1 cellular context compared by ENCODE assay signal in the genomic region with DNA sequence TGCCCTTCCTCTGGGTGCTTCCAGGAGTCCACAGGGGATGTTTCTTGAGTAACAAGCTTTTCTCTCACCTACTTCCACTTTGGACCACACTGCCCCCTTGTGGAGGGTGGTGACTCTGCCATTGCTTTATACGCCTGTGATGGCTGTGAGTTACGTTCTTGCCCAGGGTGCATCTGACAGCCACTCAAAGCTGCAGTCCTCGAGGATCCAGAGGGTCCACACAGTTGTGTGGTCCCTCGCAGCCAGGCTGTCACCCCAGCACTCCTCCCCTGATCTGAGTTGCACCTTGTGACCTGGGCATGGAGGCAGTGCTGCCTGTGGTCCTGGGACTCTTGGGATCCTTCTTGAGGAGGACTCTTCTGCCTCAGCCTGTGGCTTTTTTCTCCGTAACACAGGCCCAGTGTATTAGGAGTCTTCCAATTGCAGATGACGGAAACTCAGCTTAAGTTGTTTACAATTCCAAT.
TF ChIP-seq lines count a peak whose summit lies in the region.

No MANE protein-coding gene starts in this region.

TF ChIP-seq in HepG2, 621 proteins besides CTCF, POLR2A, EP300 and RAD21 (continued from another document):
- TF ChIP-seq, protein P1, sequence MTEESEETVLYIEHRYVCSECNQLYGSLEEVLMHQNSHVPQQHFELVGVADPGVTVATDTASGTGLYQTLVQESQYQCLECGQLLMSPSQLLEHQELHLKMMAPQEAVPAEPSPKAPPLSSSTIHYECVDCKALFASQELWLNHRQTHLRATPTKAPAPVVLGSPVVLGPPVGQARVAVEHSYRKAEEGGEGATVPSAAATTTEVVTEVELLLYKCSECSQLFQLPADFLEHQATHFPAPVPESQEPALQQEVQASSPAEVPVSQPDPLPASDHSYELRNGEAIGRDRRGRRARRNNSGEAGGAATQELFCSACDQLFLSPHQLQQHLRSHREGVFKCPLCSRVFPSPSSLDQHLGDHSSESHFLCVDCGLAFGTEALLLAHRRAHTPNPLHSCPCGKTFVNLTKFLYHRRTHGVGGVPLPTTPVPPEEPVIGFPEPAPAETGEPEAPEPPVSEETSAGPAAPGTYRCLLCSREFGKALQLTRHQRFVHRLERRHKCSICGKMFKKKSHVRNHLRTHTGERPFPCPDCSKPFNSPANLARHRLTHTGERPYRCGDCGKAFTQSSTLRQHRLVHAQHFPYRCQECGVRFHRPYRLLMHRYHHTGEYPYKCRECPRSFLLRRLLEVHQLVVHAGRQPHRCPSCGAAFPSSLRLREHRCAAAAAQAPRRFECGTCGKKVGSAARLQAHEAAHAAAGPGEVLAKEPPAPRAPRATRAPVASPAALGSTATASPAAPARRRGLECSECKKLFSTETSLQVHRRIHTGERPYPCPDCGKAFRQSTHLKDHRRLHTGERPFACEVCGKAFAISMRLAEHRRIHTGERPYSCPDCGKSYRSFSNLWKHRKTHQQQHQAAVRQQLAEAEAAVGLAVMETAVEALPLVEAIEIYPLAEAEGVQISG (CRISPR knock-in tag; IDR thresholded peaks at IDR 0.05) = no peak
- TF ChIP-seq ZNF30 (CRISPR knock-in tag; IDR thresholded peaks at IDR 0.05) = no peak
- TF ChIP-seq ZNF614 (CRISPR knock-in tag; IDR thresholded peaks at IDR 0.05; ENCODE audit: borderline replicate concordance) = 0 out of 2 replicates have a peak, but pooled peaks have one; percentile 45
- TF ChIP-seq CEBPG (CRISPR knock-in tag; IDR thresholded peaks at IDR 0.05) = peak; percentile 32; the same call in 1 of the 2 replicates
- TF ChIP-seq, protein P2, sequence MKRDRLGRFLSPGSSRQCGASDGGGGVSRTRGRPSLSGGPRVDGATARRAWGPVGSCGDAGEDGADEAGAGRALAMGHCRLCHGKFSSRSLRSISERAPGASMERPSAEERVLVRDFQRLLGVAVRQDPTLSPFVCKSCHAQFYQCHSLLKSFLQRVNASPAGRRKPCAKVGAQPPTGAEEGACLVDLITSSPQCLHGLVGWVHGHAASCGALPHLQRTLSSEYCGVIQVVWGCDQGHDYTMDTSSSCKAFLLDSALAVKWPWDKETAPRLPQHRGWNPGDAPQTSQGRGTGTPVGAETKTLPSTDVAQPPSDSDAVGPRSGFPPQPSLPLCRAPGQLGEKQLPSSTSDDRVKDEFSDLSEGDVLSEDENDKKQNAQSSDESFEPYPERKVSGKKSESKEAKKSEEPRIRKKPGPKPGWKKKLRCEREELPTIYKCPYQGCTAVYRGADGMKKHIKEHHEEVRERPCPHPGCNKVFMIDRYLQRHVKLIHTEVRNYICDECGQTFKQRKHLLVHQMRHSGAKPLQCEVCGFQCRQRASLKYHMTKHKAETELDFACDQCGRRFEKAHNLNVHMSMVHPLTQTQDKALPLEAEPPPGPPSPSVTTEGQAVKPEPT (CRISPR knock-in tag; IDR thresholded peaks at IDR 0.05; ENCODE audit: low read depth) = no peak
- TF ChIP-seq SRF (IDR thresholded peaks at IDR 0.05; ENCODE audit: low read depth, low read length) = no peak
- TF ChIP-seq, protein P3, sequence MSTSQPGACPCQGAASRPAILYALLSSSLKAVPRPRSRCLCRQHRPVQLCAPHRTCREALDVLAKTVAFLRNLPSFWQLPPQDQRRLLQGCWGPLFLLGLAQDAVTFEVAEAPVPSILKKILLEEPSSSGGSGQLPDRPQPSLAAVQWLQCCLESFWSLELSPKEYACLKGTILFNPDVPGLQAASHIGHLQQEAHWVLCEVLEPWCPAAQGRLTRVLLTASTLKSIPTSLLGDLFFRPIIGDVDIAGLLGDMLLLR (CRISPR knock-in tag; IDR thresholded peaks at IDR 0.05) = no peak
- no peak for TF ChIP-seq ZNF235 (CRISPR knock-in tag; IDR thresholded peaks at IDR 0.05; ENCODE audit: borderline replicate concordance)
- TF ChIP-seq, protein P4, sequence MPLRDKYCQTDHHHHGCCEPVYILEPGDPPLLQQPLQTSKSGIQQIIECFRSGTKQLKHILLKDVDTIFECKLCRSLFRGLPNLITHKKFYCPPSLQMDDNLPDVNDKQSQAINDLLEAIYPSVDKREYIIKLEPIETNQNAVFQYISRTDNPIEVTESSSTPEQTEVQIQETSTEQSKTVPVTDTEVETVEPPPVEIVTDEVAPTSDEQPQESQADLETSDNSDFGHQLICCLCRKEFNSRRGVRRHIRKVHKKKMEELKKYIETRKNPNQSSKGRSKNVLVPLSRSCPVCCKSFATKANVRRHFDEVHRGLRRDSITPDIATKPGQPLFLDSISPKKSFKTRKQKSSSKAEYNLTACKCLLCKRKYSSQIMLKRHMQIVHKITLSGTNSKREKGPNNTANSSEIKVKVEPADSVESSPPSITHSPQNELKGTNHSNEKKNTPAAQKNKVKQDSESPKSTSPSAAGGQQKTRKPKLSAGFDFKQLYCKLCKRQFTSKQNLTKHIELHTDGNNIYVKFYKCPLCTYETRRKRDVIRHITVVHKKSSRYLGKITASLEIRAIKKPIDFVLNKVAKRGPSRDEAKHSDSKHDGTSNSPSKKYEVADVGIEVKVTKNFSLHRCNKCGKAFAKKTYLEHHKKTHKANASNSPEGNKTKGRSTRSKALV (CRISPR knock-in tag; IDR thresholded peaks at IDR 0.05) = no peak
- TF ChIP-seq TGIF2 (CRISPR knock-in tag; IDR thresholded peaks at IDR 0.05) = 0 out of 2 replicates have a peak, but pooled peaks have one; percentile 56
- TF ChIP-seq ZBTB21 (CRISPR knock-in tag; IDR thresholded peaks at IDR 0.05) = no peak
- no peak for TF ChIP-seq RFX3 (CRISPR knock-in tag; IDR thresholded peaks at IDR 0.05)
- no peak for TF ChIP-seq ZFP62 (CRISPR knock-in tag; IDR thresholded peaks at IDR 0.05)
- TF ChIP-seq, protein P5, sequence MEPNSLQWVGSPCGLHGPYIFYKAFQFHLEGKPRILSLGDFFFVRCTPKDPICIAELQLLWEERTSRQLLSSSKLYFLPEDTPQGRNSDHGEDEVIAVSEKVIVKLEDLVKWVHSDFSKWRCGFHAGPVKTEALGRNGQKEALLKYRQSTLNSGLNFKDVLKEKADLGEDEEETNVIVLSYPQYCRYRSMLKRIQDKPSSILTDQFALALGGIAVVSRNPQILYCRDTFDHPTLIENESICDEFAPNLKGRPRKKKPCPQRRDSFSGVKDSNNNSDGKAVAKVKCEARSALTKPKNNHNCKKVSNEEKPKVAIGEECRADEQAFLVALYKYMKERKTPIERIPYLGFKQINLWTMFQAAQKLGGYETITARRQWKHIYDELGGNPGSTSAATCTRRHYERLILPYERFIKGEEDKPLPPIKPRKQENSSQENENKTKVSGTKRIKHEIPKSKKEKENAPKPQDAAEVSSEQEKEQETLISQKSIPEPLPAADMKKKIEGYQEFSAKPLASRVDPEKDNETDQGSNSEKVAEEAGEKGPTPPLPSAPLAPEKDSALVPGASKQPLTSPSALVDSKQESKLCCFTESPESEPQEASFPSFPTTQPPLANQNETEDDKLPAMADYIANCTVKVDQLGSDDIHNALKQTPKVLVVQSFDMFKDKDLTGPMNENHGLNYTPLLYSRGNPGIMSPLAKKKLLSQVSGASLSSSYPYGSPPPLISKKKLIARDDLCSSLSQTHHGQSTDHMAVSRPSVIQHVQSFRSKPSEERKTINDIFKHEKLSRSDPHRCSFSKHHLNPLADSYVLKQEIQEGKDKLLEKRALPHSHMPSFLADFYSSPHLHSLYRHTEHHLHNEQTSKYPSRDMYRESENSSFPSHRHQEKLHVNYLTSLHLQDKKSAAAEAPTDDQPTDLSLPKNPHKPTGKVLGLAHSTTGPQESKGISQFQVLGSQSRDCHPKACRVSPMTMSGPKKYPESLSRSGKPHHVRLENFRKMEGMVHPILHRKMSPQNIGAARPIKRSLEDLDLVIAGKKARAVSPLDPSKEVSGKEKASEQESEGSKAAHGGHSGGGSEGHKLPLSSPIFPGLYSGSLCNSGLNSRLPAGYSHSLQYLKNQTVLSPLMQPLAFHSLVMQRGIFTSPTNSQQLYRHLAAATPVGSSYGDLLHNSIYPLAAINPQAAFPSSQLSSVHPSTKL (CRISPR knock-in tag; IDR thresholded peaks at IDR 0.05) = no peak
- TF ChIP-seq, protein P6, sequence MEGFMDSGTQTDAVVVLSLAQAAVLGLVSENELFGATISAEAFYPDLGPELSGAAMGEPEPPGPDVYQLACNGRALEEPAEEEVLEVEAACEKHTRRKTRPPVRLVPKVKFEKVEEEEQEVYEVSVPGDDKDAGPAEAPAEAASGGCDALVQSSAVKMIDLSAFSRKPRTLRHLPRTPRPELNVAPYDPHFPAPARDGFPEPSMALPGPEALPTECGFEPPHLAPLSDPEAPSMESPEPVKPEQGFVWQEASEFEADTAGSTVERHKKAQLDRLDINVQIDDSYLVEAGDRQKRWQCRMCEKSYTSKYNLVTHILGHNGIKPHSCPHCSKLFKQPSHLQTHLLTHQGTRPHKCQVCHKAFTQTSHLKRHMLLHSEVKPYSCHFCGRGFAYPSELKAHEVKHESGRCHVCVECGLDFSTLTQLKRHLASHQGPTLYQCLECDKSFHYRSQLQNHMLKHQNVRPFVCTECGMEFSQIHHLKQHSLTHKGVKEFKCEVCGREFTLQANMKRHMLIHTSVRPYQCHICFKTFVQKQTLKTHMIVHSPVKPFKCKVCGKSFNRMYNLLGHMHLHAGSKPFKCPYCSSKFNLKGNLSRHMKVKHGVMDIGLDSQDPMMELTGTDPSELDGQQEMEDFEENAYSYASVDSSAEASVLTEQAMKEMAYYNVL (CRISPR knock-in tag; IDR thresholded peaks at IDR 0.05; ENCODE audit: borderline replicate concordance) = no peak
- TF ChIP-seq BHLHE40 (IDR thresholded peaks at IDR 0.05; ENCODE audit: low read length) = 0 out of 2 replicates have a peak, but pooled peaks have one; percentile 18
- TF ChIP-seq ZNF839 (CRISPR knock-in tag; IDR thresholded peaks at IDR 0.05; ENCODE audit: borderline replicate concordance) = no peak
- no peak for TF ChIP-seq SMARCC2 (IDR thresholded peaks at IDR 0.05)
- TF ChIP-seq, protein P7, sequence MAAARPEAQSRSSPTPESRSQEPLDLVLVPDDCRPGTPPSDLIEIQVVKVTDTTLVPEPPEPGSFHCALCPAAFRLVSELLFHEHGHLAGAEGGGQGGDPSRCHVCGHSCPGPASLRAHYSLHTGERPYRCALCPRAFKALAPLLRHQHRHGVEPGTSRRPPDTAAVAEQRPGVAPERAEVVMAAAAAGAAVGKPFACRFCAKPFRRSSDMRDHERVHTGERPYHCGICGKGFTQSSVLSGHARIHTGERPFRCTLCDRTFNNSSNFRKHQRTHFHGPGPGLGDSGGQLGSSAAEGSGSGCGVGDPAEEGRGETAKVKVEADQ (CRISPR knock-in tag; IDR thresholded peaks at IDR 0.05; ENCODE audit: borderline replicate concordance) = no peak
- peak; percentile 65 for TF ChIP-seq XRCC5 (optimal IDR thresholded peaks at IDR 0.05; ENCODE audit: low read length)
- no peak for TF ChIP-seq ZFP36L2 (CRISPR knock-in tag; IDR thresholded peaks at IDR 0.05)
- TF ChIP-seq ZFX (CRISPR knock-in tag; IDR thresholded peaks at IDR 0.05; ENCODE audit: low read depth) = peak; percentile 12; the same call in 1 of the 2 replicates
- TF ChIP-seq SRSF9 (IDR thresholded peaks at IDR 0.05; ENCODE audit: borderline replicate concordance, insufficient read depth, low read depth, low read length, poor library complexity, severe bottlenecking) = no peak
- no peak for TF ChIP-seq HNRNPLL (IDR thresholded peaks at IDR 0.05; ENCODE audit: low read depth, low read length, poor library complexity, severe bottlenecking)
- TF ChIP-seq FOSL2 (CRISPR knock-in tag; IDR thresholded peaks at IDR 0.05) = peak; percentile 28; the same call in 1 of the 2 replicates
- TF ChIP-seq, protein P8, sequence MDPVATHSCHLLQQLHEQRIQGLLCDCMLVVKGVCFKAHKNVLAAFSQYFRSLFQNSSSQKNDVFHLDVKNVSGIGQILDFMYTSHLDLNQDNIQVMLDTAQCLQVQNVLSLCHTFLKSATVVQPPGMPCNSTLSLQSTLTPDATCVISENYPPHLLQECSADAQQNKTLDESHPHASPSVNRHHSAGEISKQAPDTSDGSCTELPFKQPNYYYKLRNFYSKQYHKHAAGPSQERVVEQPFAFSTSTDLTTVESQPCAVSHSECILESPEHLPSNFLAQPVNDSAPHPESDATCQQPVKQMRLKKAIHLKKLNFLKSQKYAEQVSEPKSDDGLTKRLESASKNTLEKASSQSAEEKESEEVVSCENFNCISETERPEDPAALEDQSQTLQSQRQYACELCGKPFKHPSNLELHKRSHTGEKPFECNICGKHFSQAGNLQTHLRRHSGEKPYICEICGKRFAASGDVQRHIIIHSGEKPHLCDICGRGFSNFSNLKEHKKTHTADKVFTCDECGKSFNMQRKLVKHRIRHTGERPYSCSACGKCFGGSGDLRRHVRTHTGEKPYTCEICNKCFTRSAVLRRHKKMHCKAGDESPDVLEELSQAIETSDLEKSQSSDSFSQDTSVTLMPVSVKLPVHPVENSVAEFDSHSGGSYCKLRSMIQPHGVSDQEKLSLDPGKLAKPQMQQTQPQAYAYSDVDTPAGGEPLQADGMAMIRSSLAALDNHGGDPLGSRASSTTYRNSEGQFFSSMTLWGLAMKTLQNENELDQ (CRISPR knock-in tag; IDR thresholded peaks at IDR 0.05; ENCODE audit: borderline replicate concordance) = no peak
TF ChIP-seq in HepG2: peak in this region for 21.
